32 cellular contexts compared by ENCODE assay signal in genomic region chr20:42274977-42275376, GRCh38.
"Had no signal": no experiment of that assay in that cellular context is flagged by ENCODE, and none has a peak within 500 bp of the region (broad histone marks: within the 10 kb centered on the region; RNA-seq: fewer than 3 reads in every experiment).

No MANE protein-coding gene starts in this region.

- ATAC-seq: activated CD8-positive, alpha-beta T cell treated with anti-CD3 and anti-CD28 coated beads for 36 hours; activated T-cell treated with anti-CD3 and anti-CD28 coated beads, Interleukin-2, amount 50 U/mL, for 72 hours; activated T-helper 17 cell treated with anti-CD3 and anti-CD28 coated beads, Interleukin-2, amount 50 U/mL, for 72 hours; K562; Right ventricle myocardium inferior had no signal

- H3K36me3 ChIP-seq: ascending aorta, cardiac muscle cell, WERI-Rb-1 had no signal

- DNase-seq: activated CD4-positive, alpha-beta T cell treated with anti-CD3 and anti-CD28 coated beads, Interleukin-2, amount 10 ng/mL, durations not matched to agents 24 days and 14 days; activated CD4-positive, alpha-beta T cell treated with anti-CD3 and anti-CD28 coated beads, Interleukin-2, amount 50 U/mL, for 4 hours; activated CD8-positive, alpha-beta T cell treated with anti-CD3 and anti-CD28 coated beads for 36 hours; activated effector memory CD4-positive, alpha-beta T cell treated with anti-CD3 and anti-CD28 coated beads, Interleukin-2, amount 50 U/mL, for 16 hours; activated naive CD4-positive, alpha-beta T cell; activated naive CD4-positive, alpha-beta T cell treated with anti-CD3 and anti-CD28 coated beads, Interleukin-2, amount 50 U/mL, for 16 hours; activated naive CD8-positive, alpha-beta T cell treated with anti-CD3 and anti-CD28 coated beads for 36 hours; activated T-cell treated with anti-CD3 and anti-CD28 coated beads, Interleukin-2, amount 50 U/mL, for 1 hour; activated T-cell treated with anti-CD3 and anti-CD28 coated beads, Interleukin-2, amount 50 U/mL, for 72 hours; amygdala; NCI-H1105; NCI-H1417 treated with DMSO at 0.1 percent for 48 hours; NCI-H1930; NCI-H2081 treated with DMSO at 0.1 percent for 48 hours; NCI-H226; NCI-H446 treated with DMSO at 0.1 percent for 48 hours; NCI-H526; NK-92 treated with Interleukin-12 subunit alpha and Interleukin-12 subunit beta, amount 100 ng/mL, for 24 hours; SW 1271; T-helper 1 cell; T-helper 2 cell; T-helper 9 cell; WERI-Rb-1 had no signal

- H3K4me1 Mint-ChIP-seq: activated CD4-positive, alpha-beta T cell treated with anti-CD3 and anti-CD28 coated beads, Interleukin-2, amount 10 ng/mL, durations not matched to agents 24 days and 14 days; activated naive CD8-positive, alpha-beta T cell treated with anti-CD3 and anti-CD28 coated beads for 36 hours; activated T-helper 17 cell treated with anti-CD3 and anti-CD28 coated beads, Interleukin-2, amount 50 U/mL, for 72 hours; central memory CD8-positive, alpha-beta T cell had no signal

- FAIRE-seq: K562, RCC 7860 had no signal

- H3K27ac ChIP-seq: ascending aorta, cardiac muscle cell, PC-9, RWPE1, WERI-Rb-1 had no signal

- H3K4me1 ChIP-seq: ascending aorta had no signal

- H3K4me2 ChIP-seq: PC-9 had no signal

- H3K27me3 ChIP-seq: ascending aorta, cardiac muscle cell had no signal

- H3K27ac Mint-ChIP-seq: activated CD4-positive, alpha-beta T cell treated with anti-CD3 and anti-CD28 coated beads, Interleukin-2, amount 10 ng/mL, durations not matched to agents 24 days and 14 days; activated CD8-positive, alpha-beta T cell treated with anti-CD3 and anti-CD28 coated beads for 36 hours; activated naive CD8-positive, alpha-beta T cell treated with anti-CD3 and anti-CD28 coated beads for 36 hours; activated T-cell treated with anti-CD3 and anti-CD28 coated beads, Interleukin-2, amount 50 U/mL, for 72 hours; activated T-helper 17 cell treated with anti-CD3 and anti-CD28 coated beads, Interleukin-2, amount 50 U/mL, for 72 hours had no signal

- H3K27me3 Mint-ChIP-seq: activated CD4-positive, alpha-beta T cell treated with anti-CD3 and anti-CD28 coated beads, Interleukin-2, amount 10 ng/mL, durations not matched to agents 24 days and 14 days; activated naive CD8-positive, alpha-beta T cell treated with anti-CD3 and anti-CD28 coated beads for 36 hours; central memory CD8-positive, alpha-beta T cell had no signal

- H3K4me3 ChIP-seq: ascending aorta, cardiac muscle cell, K562, PC-9 had no signal

- H3K9me3 Mint-ChIP-seq: activated CD4-positive, alpha-beta T cell treated with anti-CD3 and anti-CD28 coated beads, Interleukin-2, amount 10 ng/mL, durations not matched to agents 24 days and 14 days; activated naive CD8-positive, alpha-beta T cell treated with anti-CD3 and anti-CD28 coated beads for 36 hours had no signal

- H3K36me3 Mint-ChIP-seq: activated naive CD8-positive, alpha-beta T cell treated with anti-CD3 and anti-CD28 coated beads for 36 hours had no signal

- H3K4me3 Mint-ChIP-seq: activated CD4-positive, alpha-beta T cell treated with anti-CD3 and anti-CD28 coated beads, Interleukin-2, amount 10 ng/mL, durations not matched to agents 24 days and 14 days; activated CD8-positive, alpha-beta T cell treated with anti-CD3 and anti-CD28 coated beads for 36 hours; activated naive CD8-positive, alpha-beta T cell treated with anti-CD3 and anti-CD28 coated beads for 36 hours; activated T-cell treated with anti-CD3 and anti-CD28 coated beads, Interleukin-2, amount 50 U/mL, for 72 hours; activated T-helper 17 cell treated with anti-CD3 and anti-CD28 coated beads, Interleukin-2, amount 50 U/mL, for 72 hours; central memory CD8-positive, alpha-beta T cell had no signal
